Comparison of ENCODE assay signal across 8 cellular contexts in the genomic region with DNA sequence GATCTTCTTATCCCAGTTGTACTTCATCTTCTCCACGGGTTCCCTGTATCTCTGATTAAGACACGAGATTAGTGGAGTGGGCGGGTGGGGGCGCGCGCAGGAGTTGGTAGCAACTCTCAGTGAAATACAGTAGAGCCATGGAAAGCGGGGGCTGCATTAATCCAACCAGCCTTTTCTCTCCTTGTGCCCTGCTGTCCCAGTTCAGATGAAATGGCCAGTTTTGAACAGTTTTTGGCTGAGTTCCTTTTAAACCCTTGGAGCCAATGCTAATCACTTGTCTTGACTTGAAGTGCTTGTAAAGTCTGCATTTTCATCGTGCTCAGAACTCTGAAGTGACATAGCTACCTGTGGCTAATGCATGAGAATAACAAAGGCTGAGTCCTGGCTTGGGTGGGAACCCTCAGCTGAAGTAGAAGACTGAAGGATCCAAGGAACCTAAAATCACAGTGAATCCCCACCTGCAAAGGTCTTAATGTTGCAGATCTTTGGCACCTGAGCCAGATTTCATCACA. TPM values are rescaled to one million over a fixed set of nuclear protein-coding genes. Genes with fewer than 3 reads are reported as not detected.
DNase-seq lines count a peak whose midpoint lies in the region; ATAC-seq, FAIRE-seq and TF ChIP-seq lines count a peak whose summit lies in the region.

No MANE protein-coding gene starts in this region.

- H3K9me3 ChIP-seq in DOHH2 (ENCODE audit: control insufficient read depth, insufficient read depth, low read length) (no peaks in the 10 kb centered on the region), lung (ENCODE audit: control insufficient read depth in 2 of 2, insufficient read depth in 1 of 2, low read length in 1 of 2) (no peaks in the 10 kb centered on the region)

- ATAC-seq in lung (ENCODE audit: insufficient read depth, low FRiP score) (no peak), HG02938 (IDR thresholded peaks at IDR 0.05; ENCODE audit: unreplicated experiment) (no peak)

- peaks cover 18% of the 10 kb centered on the region for H3K36me3 Mint-ChIP-seq in MCF 10A (ENCODE audit: insufficient read depth, unreplicated experiment)

- TSS peak; percentile 36 for BruUV-seq in MCF 10A (replicated peaks; lab: Mats Ljungman, UMichigan)

- H3K36me3 ChIP-seq in DOHH2 (ENCODE audit: control insufficient read depth, low read length) = peaks cover 39% of the 10 kb centered on the region
- H3K36me3 ChIP-seq in lung (ENCODE audit: control insufficient read depth in 2 of 2, insufficient read depth in 2 of 2, low read length in 2 of 2) = no peaks in the 10 kb centered on the region

- no peaks in the 10 kb centered on the region for H3K9me2 ChIP-seq in DOHH2 (replicated peaks; ENCODE audit: control insufficient read depth, low read length)

- H4K20me1 ChIP-seq in DOHH2 (ENCODE audit: control insufficient read depth, insufficient read depth, low read depth, low read length) = peaks cover 27% of the 10 kb centered on the region

- peak overlapping the region; percentile 92 for H3K27ac ChIP-seq in DOHH2 (ENCODE audit: low read depth, low read length)
- H3K27ac ChIP-seq in lung (ENCODE audit: low read depth in 1 of 2, low read length in 1 of 2) = peak overlapping the region; percentile 72 to 94

- H3K4me2 ChIP-seq in DOHH2 (ENCODE audit: low read length) = peak overlapping the region; percentile 76

- H3K4me1 Mint-ChIP-seq in MCF 10A (ENCODE audit: insufficient read depth, unreplicated experiment) = peaks cover 42% of the 10 kb centered on the region

- intact Hi-C loops in MCF 10A (cut with micrococcal nuclease) = loop anchor here (2.0 kb wide), 3 partner anchors 31 to 63 kb away; no protein-coding TSS in a partner anchor

- H3K4me3 Mint-ChIP-seq in MCF 10A (ENCODE audit: unreplicated experiment) = peak overlapping the region; percentile 94

- WGBS in lung, 2 donors = 2 to 4% methylated on average over 8 of the region's 8 CpGs

- peak; percentile 59 for DNase-seq in NCI-H1417 treated with DMSO at 0.1 percent for 48 hours (lab: John Stamatoyannopoulos, UW)
- DNase-seq in MCF 10A (ENCODE audit: unreplicated experiment) = peak; percentile 37
- DNase-seq in lung (ENCODE audit: low spot score) = no peak
- peak; percentile 42 for DNase-seq in superior temporal gyrus (ENCODE audit: extremely low spot score)
- DNase-seq in HTR-8/SVneo (ENCODE audit: insufficient read length, low spot score) = no peak
- no peak for DNase-seq in NCI-H2081 treated with DMSO at 0.1 percent for 48 hours (lab: John Stamatoyannopoulos, UW)

- peak overlapping the region; percentile 82 for H3K4me3 ChIP-seq in DOHH2 (ENCODE audit: low read length)
- peak overlapping the region; percentile 63 for H3K4me3 ChIP-seq in lung

- POLR2A ChIA-PET in MCF 10A (lab: Yijun Ruan, JAX) = interaction anchor here (0.7 to 2.3 kb wide), 13 partner anchors 9 to 189 kb away, joined by 3 to 28 read pairs (median 4); no protein-coding TSS in a partner anchor

- H3K27me3 ChIP-seq in DOHH2 (ENCODE audit: control insufficient read depth, low read length) (no peaks in the 10 kb centered on the region), lung (ENCODE audit: control insufficient read depth, insufficient read depth) (no peaks in the 10 kb centered on the region)

- H3F3A ChIP-seq in DOHH2 (ENCODE audit: control insufficient read depth, insufficient read depth) = peaks cover 13% of the 10 kb centered on the region

- peaks cover 46% of the 10 kb centered on the region for H3K79me2 ChIP-seq in DOHH2 (ENCODE audit: control insufficient read depth, low read length)

- peak; percentile 38 for TF ChIP-seq CTCF in DOHH2 (IDR thresholded peaks at IDR 0.05; ENCODE audit: low read depth, low read length, poor library complexity, severe bottlenecking)
- TF ChIP-seq CTCF in MCF 10A (IDR thresholded peaks at IDR 0.05; ENCODE audit: unreplicated experiment) = no peak
- TF ChIP-seq CTCF in lung (IDR thresholded peaks at IDR 0.05; ENCODE audit: control extremely low read depth, extremely low read depth) = no peak

- peaks cover 73% of the 10 kb centered on the region for H3K4me1 ChIP-seq in DOHH2 (ENCODE audit: control insufficient read depth, low read length)
- peaks cover 3 to 6% of the 10 kb centered on the region in 2 donors for H3K4me1 ChIP-seq in lung (ENCODE audit: control insufficient read depth in 2 of 2, insufficient read depth in 2 of 2, low read length in 2 of 2)

- no peak for FAIRE-seq in HTR-8/SVneo (lab: Jason Lieb, UNC)

- CTCF ChIA-PET in MCF 10A (lab: Yijun Ruan, JAX) = interaction anchor here (0.7 to 1.5 kb wide), 3 partner anchors 23 to 107 kb away, joined by 3 to 4 read pairs (median 3); no protein-coding TSS in a partner anchor

- no peaks in the 10 kb centered on the region for H3K27me3 Mint-ChIP-seq in MCF 10A (ENCODE audit: insufficient read depth, unreplicated experiment)

- peak overlapping the region; percentile 90 for H3K27ac Mint-ChIP-seq in MCF 10A (ENCODE audit: low read depth, unreplicated experiment)

- no peaks in the 10 kb centered on the region for H3K9me3 Mint-ChIP-seq in MCF 10A (ENCODE audit: unreplicated experiment)

RNA-seq across cellular contexts. Expression of a gene that starts 0.8 kb away (rescaled TPM):
- total RNA-seq in MCF 10A (2022) = 134 and 137 TPM in 2 replicates
- total RNA-seq in lung = 100 to 1,000 TPM; 117 to 245 TPM
- polyA plus RNA-seq in lung = 10 to 100 TPM; 53.6 to 83.5 TPM

Comparison
In these comparisons a context has a peak if more than half of its experiments do, and no peak if none do; other contexts are left out.
1. DNase-seq: peak in NCI-H1417 treated with DMSO at 0.1 percent for 48 hours (single experiment), MCF 10A (single experiment) and superior temporal gyrus (single experiment); none in lung (single experiment), HTR-8/SVneo (single experiment) and NCI-H2081 treated with DMSO at 0.1 percent for 48 hours (single experiment).